In genomic region chr1:156500847-156501686, GRCh38 we compare ENCODE assay signal across 1 cellular context.
A peak's percentile ranks its signal among the peaks of the same experiment; 100 is the strongest.
TF ChIP-seq lines count a peak whose summit lies in the region.

No MANE protein-coding gene starts in this region.

TF ChIP-seq in HepG2, 621 proteins besides CTCF, POLR2A, EP300 and RAD21 (continued from another document and continues in another):
- TF ChIP-seq ARID4A (CRISPR knock-in tag; IDR thresholded peaks at IDR 0.05; ENCODE audit: borderline replicate concordance): peak; percentile 88
- no peak for TF ChIP-seq ZNF646 (CRISPR knock-in tag; IDR thresholded peaks at IDR 0.05)
- peak; percentile 82; the same call in 1 of the 2 replicates for TF ChIP-seq POGK (CRISPR knock-in tag; conservative IDR thresholded peaks at IDR 0.05)
- TF ChIP-seq KDM5B (CRISPR knock-in tag; IDR thresholded peaks at IDR 0.05; ENCODE audit: borderline replicate concordance): peak; percentile 80
- TF ChIP-seq ZNF430 (CRISPR knock-in tag; IDR thresholded peaks at IDR 0.05): 0 out of 2 replicates have a peak, but pooled peaks have one; percentile 25
- TF ChIP-seq ZNF629 (CRISPR knock-in tag; conservative IDR thresholded peaks at IDR 0.05): no peak; the same call in 1 of the 2 replicates
- TF ChIP-seq ZNF770 (CRISPR knock-in tag; IDR thresholded peaks at IDR 0.05): peak; percentile 56
- no peak for TF ChIP-seq ZNF432 (CRISPR knock-in tag; IDR thresholded peaks at IDR 0.05; ENCODE audit: borderline replicate concordance)
- no peak for TF ChIP-seq CREM (IDR thresholded peaks at IDR 0.05)
- TF ChIP-seq CREM (CRISPR knock-in tag; IDR thresholded peaks at IDR 0.05): no peak
- TF ChIP-seq ZNF550 (CRISPR knock-in tag; IDR thresholded peaks at IDR 0.05; ENCODE audit: borderline replicate concordance): no peak
- no peak for TF ChIP-seq ATF6 (CRISPR knock-in tag; conservative IDR thresholded peaks at IDR 0.05)
- peak; percentile 74 for TF ChIP-seq NFYB (CRISPR knock-in tag; IDR thresholded peaks at IDR 0.05)
- TF ChIP-seq ZNF501 (CRISPR knock-in tag; IDR thresholded peaks at IDR 0.05): peak; percentile 73
- peak; percentile 86; the same call in 1 of the 2 replicates for TF ChIP-seq DMAP1 (CRISPR knock-in tag; IDR thresholded peaks at IDR 0.05)
- TF ChIP-seq PHF5A (CRISPR knock-in tag; IDR thresholded peaks at IDR 0.05; ENCODE audit: low read depth, unreplicated experiment): no peak
- no peak for TF ChIP-seq ZFP90 (CRISPR knock-in tag; IDR thresholded peaks at IDR 0.05; ENCODE audit: borderline replicate concordance)
- TF ChIP-seq ZNF225 (CRISPR knock-in tag; IDR thresholded peaks at IDR 0.05): peak; percentile 80; the same call in 1 of the 2 replicates
- no peak for TF ChIP-seq ZNF710 (CRISPR knock-in tag; IDR thresholded peaks at IDR 0.05; ENCODE audit: borderline replicate concordance)
- TF ChIP-seq ZNF547 (CRISPR knock-in tag; IDR thresholded peaks at IDR 0.05): peak; percentile 83; the same call in 1 of the 2 replicates
- TF ChIP-seq ZNF839 (CRISPR knock-in tag; IDR thresholded peaks at IDR 0.05; ENCODE audit: borderline replicate concordance): no peak
- TF ChIP-seq THAP11 (CRISPR knock-in tag; IDR thresholded peaks at IDR 0.05): peak; percentile 62; the same call in 1 of the 2 replicates
- no peak for TF ChIP-seq AGO1 (IDR thresholded peaks at IDR 0.05; ENCODE audit: low read depth, low read length, poor library complexity, severe bottlenecking)
- TF ChIP-seq NCOA2 (CRISPR knock-in tag; IDR thresholded peaks at IDR 0.05): 0 out of 2 replicates have a peak, but pooled peaks have one; percentile 10
- peak; percentile 60 for TF ChIP-seq CBX1 (IDR thresholded peaks at IDR 0.05; ENCODE audit: low read depth)
- TF ChIP-seq THAP9 (CRISPR knock-in tag; IDR thresholded peaks at IDR 0.05; ENCODE audit: borderline replicate concordance): peak; percentile 91; the same call in 1 of the 2 replicates
- TF ChIP-seq ZNF576 (CRISPR knock-in tag; IDR thresholded peaks at IDR 0.05): no peak
- no peak for TF ChIP-seq XBP1 (CRISPR knock-in tag; IDR thresholded peaks at IDR 0.05)
- TF ChIP-seq GPN1 (CRISPR knock-in tag; IDR thresholded peaks at IDR 0.05; ENCODE audit: borderline replicate concordance): no peak
- no peak for TF ChIP-seq ZNF24 (IDR thresholded peaks at IDR 0.05)
- TF ChIP-seq ZNF232 (CRISPR knock-in tag; IDR thresholded peaks at IDR 0.05; ENCODE audit: borderline replicate concordance): peak; percentile 46; the same call in 1 of the 2 replicates
- TF ChIP-seq HNRNPUL1 (IDR thresholded peaks at IDR 0.05; ENCODE audit: low read depth, low read length): no peak
- no peak for TF ChIP-seq MEIS1 (CRISPR knock-in tag; IDR thresholded peaks at IDR 0.05; ENCODE audit: borderline replicate concordance)
- TF ChIP-seq ZNF136 (CRISPR knock-in tag; IDR thresholded peaks at IDR 0.05; ENCODE audit: low read depth): 0 out of 2 replicates have a peak, but pooled peaks have one; percentile 64
- no peak for TF ChIP-seq JUNB (CRISPR knock-in tag; IDR thresholded peaks at IDR 0.05; ENCODE audit: borderline replicate concordance)
- 0 out of 2 replicates have a peak, but pooled peaks have one; percentile 20 for TF ChIP-seq ZNF75D (CRISPR knock-in tag; IDR thresholded peaks at IDR 0.05; ENCODE audit: borderline replicate concordance)
- no peak for TF ChIP-seq TAF15 (IDR thresholded peaks at IDR 0.05; ENCODE audit: low read depth, low read length, poor library complexity, severe bottlenecking)
- TF ChIP-seq ZNF788 (CRISPR knock-in tag; IDR thresholded peaks at IDR 0.05; ENCODE audit: borderline replicate concordance): peak; percentile 44; the same call in 1 of the 2 replicates
